1 cellular context compared by ENCODE assay signal in the genomic region with DNA sequence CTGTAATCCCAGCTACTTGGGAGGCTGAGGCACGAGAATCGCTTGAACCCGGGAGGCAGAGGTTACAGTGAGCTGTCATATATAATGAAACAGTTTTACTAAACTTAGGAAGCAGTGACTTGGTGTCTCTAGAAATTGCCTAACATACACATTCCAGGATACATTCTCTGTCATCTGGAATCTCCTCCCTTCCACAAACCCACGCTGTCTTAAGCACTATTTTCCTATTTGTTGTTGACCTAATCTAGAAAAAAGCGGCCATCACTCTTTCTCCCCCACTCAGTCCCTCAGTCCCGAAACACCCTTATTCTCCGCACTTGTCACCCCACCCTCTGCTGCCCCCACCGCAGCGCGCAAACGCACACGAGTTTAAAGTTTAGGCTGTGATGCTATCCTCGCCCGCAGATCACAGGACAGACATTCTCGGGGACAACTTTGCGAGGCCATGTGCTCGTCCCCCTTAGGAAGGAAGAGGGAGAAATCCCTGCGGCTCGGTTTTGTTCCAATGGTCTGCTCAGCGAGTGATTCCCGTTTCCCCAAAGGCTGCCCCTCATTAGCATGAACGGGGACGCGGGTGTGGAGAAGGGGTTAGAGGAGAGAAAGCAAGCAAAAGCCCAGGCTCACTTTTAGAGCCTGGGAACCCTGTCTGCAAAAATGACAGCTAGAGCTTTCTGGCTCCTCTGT.
TF ChIP-seq lines count a peak whose summit lies in the region.

No MANE protein-coding gene starts in this region.

TF ChIP-seq in K562, 482 proteins besides CTCF, POLR2A, EP300 and RAD21 (continued from another document and continues in another):
- TF ChIP-seq MBD1 (CRISPR knock-in tag; IDR thresholded peaks at IDR 0.05): peak; percentile 75; the same call in 1 of the 2 replicates
- peak; percentile 67; the same call in 1 of the 2 replicates for TF ChIP-seq NFRKB (IDR thresholded peaks at IDR 0.05; ENCODE audit: low read depth)
- peak; percentile 43; the same call in 1 of the 2 replicates for TF ChIP-seq ELF1 (tag; IDR thresholded peaks at IDR 0.05)
- 0 out of 2 replicates have a peak, but pooled peaks have one; percentile 6 for TF ChIP-seq PHF21A (IDR thresholded peaks at IDR 0.05; ENCODE audit: borderline replicate concordance, low read depth)
- TF ChIP-seq, protein P1, sequence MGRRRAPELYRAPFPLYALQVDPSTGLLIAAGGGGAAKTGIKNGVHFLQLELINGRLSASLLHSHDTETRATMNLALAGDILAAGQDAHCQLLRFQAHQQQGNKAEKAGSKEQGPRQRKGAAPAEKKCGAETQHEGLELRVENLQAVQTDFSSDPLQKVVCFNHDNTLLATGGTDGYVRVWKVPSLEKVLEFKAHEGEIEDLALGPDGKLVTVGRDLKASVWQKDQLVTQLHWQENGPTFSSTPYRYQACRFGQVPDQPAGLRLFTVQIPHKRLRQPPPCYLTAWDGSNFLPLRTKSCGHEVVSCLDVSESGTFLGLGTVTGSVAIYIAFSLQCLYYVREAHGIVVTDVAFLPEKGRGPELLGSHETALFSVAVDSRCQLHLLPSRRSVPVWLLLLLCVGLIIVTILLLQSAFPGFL (CRISPR knock-in tag; IDR thresholded peaks at IDR 0.05): 0 out of 2 replicates have a peak, but pooled peaks have one; percentile 31
- TF ChIP-seq SP1 (CRISPR knock-in tag; IDR thresholded peaks at IDR 0.05): peak; percentile 52; the same call in 1 of the 2 replicates
- TF ChIP-seq TEAD1 (CRISPR knock-in tag; IDR thresholded peaks at IDR 0.05): peak in 1 of 2 experiments; percentile 59; a peak in 2 of 4 replicates
- 0 out of 2 replicates have a peak, but pooled peaks have one; percentile 27 for TF ChIP-seq ZNF518B (CRISPR knock-in tag; IDR thresholded peaks at IDR 0.05)
- TF ChIP-seq FOXK2 (conservative IDR thresholded peaks at IDR 0.05 in 1 of 2, IDR thresholded peaks at IDR 0.05 in 1 of 2; ENCODE audit: low read depth in 2 of 2): 0 out of 4 replicates have a peak, but pooled peaks of 1 of the 2 experiments have one; percentile 15
- 0 out of 2 replicates have a peak, but pooled peaks have one; percentile 16 for TF ChIP-seq PYGO2 (tag; IDR thresholded peaks at IDR 0.05)
- peak; percentile 44 for TF ChIP-seq USF1 (CRISPR knock-in tag; IDR thresholded peaks at IDR 0.05)
- TF ChIP-seq MLLT1 (IDR thresholded peaks at IDR 0.05): 0 out of 4 replicates have a peak, but pooled peaks of 1 of the 2 experiments have one; percentile 22
- TF ChIP-seq MIER1 (IDR thresholded peaks at IDR 0.05; ENCODE audit: low read depth): peak; percentile 62; the same call in 1 of the 2 replicates
- 0 out of 4 replicates have a peak, but pooled peaks of 1 of the 2 experiments have one; percentile 37 for TF ChIP-seq ARNT (IDR thresholded peaks at IDR 0.05)
- TF ChIP-seq NKRF (IDR thresholded peaks at IDR 0.05; ENCODE audit: borderline replicate concordance): 0 out of 2 replicates have a peak, but pooled peaks have one; percentile 17
- TF ChIP-seq, protein P2, sequence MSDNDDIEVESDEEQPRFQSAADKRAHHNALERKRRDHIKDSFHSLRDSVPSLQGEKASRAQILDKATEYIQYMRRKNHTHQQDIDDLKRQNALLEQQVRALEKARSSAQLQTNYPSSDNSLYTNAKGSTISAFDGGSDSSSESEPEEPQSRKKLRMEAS (CRISPR knock-in tag; IDR thresholded peaks at IDR 0.05): peak; percentile 94
- peak; percentile 9; the same call in 1 of the 2 replicates for TF ChIP-seq NFE2L1 (tag; IDR thresholded peaks at IDR 0.05; ENCODE audit: borderline replicate concordance, low read depth)
- TF ChIP-seq BRD9 (IDR thresholded peaks at IDR 0.05; ENCODE audit: low read depth, partially characterized antibody): peak; percentile 42
- TF ChIP-seq ASH1L (IDR thresholded peaks at IDR 0.05; ENCODE audit: borderline replicate concordance, low read depth, partially characterized antibody): peak; percentile 8
- 0 out of 2 replicates have a peak, but pooled peaks have one; percentile 43 for TF ChIP-seq ZKSCAN8 (CRISPR knock-in tag; IDR thresholded peaks at IDR 0.05)
- 0 out of 2 replicates have a peak, but pooled peaks have one; percentile 22 for TF ChIP-seq SMARCA4 (IDR thresholded peaks at IDR 0.05)
- TF ChIP-seq DPF2 (IDR thresholded peaks at IDR 0.05): 0 out of 2 replicates have a peak, but pooled peaks have one; percentile 32
- TF ChIP-seq ZBTB26 (CRISPR knock-in tag; IDR thresholded peaks at IDR 0.05): 0 out of 2 replicates have a peak, but pooled peaks have one; percentile 60
- TF ChIP-seq, protein P3, sequence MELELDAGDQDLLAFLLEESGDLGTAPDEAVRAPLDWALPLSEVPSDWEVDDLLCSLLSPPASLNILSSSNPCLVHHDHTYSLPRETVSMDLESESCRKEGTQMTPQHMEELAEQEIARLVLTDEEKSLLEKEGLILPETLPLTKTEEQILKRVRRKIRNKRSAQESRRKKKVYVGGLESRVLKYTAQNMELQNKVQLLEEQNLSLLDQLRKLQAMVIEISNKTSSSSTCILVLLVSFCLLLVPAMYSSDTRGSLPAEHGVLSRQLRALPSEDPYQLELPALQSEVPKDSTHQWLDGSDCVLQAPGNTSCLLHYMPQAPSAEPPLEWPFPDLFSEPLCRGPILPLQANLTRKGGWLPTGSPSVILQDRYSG (tag; conservative IDR thresholded peaks at IDR 0.05; ENCODE audit: low read depth): peak; percentile 81; the same call in 1 of the 2 replicates
- peak; percentile 59 for TF ChIP-seq GABPB1 (CRISPR knock-in tag; IDR thresholded peaks at IDR 0.05)
- TF ChIP-seq HDGF (IDR thresholded peaks at IDR 0.05): peak; percentile 44; the same call in 1 of the 2 replicates
- TF ChIP-seq ZNF780A (CRISPR knock-in tag; IDR thresholded peaks at IDR 0.05): peak; percentile 62; the same call in 1 of the 2 replicates
